ENCODE assay signal across 21 cellular contexts in the genomic region with DNA sequence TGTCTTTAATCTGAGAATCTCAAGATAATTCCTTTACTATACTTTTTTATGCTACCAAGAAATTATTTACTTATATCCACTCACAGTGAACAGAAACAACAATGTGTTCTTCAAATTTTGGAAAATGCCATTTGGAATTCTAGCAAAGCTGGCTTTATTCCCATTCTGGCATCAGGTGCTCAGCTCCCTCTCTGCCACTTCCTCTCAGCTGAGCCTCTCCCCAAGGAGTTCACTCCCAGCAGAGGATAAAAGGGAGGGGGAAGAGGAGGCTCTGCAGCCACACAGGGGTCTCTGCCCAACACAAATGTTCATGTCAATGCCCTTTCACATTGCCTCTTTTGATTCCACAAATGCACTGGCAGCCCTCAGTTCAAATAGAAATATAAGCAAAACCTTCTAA.
DNase-seq lines count a peak whose midpoint lies in the region; TF ChIP-seq lines count a peak whose summit lies in the region.
"Had no signal": no experiment of that assay in that cellular context is flagged by ENCODE, and none has a peak within 500 bp of the region (broad histone marks: within the 10 kb centered on the region; RNA-seq: fewer than 3 reads in every experiment).

No MANE protein-coding gene starts in this region.

- intact Hi-C loops in prostate gland (cut with DNase I) = no loop called here

- DNase-seq in DMS 273 (lab: John Stamatoyannopoulos, UW; ENCODE audit: unreplicated experiment) (peak; percentile 4), DMS 273 treated with DMSO at 0.1 percent for 48 hours (lab: John Stamatoyannopoulos, UW) (no peak), NCI-H2171 (lab: John Stamatoyannopoulos, UW) (peak; percentile 36), cerebellar cortex (ENCODE audit: low spot score) (peak; percentile 64), neural progenitor cell (ENCODE audit: low spot score) (peak; percentile 17), prostate gland (ENCODE audit: low spot score) (no peak), HuH-7 (ENCODE audit: low spot score) (no peak), medulla oblongata (ENCODE audit: extremely low spot score) (no peak)
- DNase-seq: Caco-2; CD8-positive, alpha-beta T cell; DMS153; HFFc6; NCI-H1048; NCI-H1417; NCI-H1694; NCI-H2029 treated with DMSO at 0.1 percent for 48 hours; NCI-H2227 treated with DMSO at 0.1 percent for 48 hours had no signal

- no peak overlapping the region for H3K4me2 ChIP-seq in neural progenitor cell

- no peaks in the 10 kb centered on the region for H3K4me1 Mint-ChIP-seq in neural progenitor cell
- H3K4me1 Mint-ChIP-seq: B cell had no signal

- H3K27me3 ChIP-seq in neural progenitor cell (no peaks in the 10 kb centered on the region), prostate gland (replicated peaks; ENCODE audit: insufficient read depth) (no peaks in the 10 kb centered on the region)

- no peak overlapping the region for H2AFZ ChIP-seq in neural progenitor cell (replicated peaks)

- no peaks in the 10 kb centered on the region for H4K20me1 ChIP-seq in neural progenitor cell (ENCODE audit: low read depth)

- no peaks in the 10 kb centered on the region for H3K79me2 ChIP-seq in neural progenitor cell (ENCODE audit: low read depth)

- TF ChIP-seq POLR2A in prostate gland (IDR thresholded peaks at IDR 0.05) = no peak

- no peaks in the 10 kb centered on the region for H3K27me3 Mint-ChIP-seq in neural progenitor cell (ENCODE audit: insufficient read depth, low read depth)
- H3K27me3 Mint-ChIP-seq: B cell had no signal

- H3K4me3 ChIP-seq in neural progenitor cell (no peak overlapping the region), prostate gland (no peak overlapping the region)
- H3K4me3 ChIP-seq: HAP-1 had no signal

- no peak overlapping the region for H3K27ac Mint-ChIP-seq in neural progenitor cell
- H3K27ac Mint-ChIP-seq: B cell; CD8-positive, alpha-beta T cell; HFFc6 had no signal

- H3K9me3 ChIP-seq in neural progenitor cell (ENCODE audit: low read depth) (no peaks in the 10 kb centered on the region), prostate gland (no peaks in the 10 kb centered on the region)
- H3K9me3 ChIP-seq: HAP-1 had no signal

- no peak overlapping the region for H3K27ac ChIP-seq in neural progenitor cell
- H3K27ac ChIP-seq in prostate gland = no peak overlapping the region
- H3K27ac ChIP-seq: 22Rv1, C4-2B had no signal

- no peaks in the 10 kb centered on the region for H3K4me1 ChIP-seq in neural progenitor cell
- H3K4me1 ChIP-seq in prostate gland (replicated peaks) = no peaks in the 10 kb centered on the region
- H3K4me1 ChIP-seq: Caco-2, HAP-1 had no signal

- H3K36me3 Mint-ChIP-seq in neural progenitor cell = no peaks in the 10 kb centered on the region

- H3K36me3 ChIP-seq in neural progenitor cell = no peaks in the 10 kb centered on the region
- no peaks in the 10 kb centered on the region for H3K36me3 ChIP-seq in prostate gland
- H3K36me3 ChIP-seq: HAP-1 had no signal

- no peaks in the 10 kb centered on the region for H3K9me3 Mint-ChIP-seq in neural progenitor cell
- H3K9me3 Mint-ChIP-seq: HFFc6 had no signal

- no peak overlapping the region for H3K4me3 Mint-ChIP-seq in neural progenitor cell
- H3K4me3 Mint-ChIP-seq: B cell; CD8-positive, alpha-beta T cell; HFFc6 had no signal

- no peak overlapping the region for H3K9ac ChIP-seq in neural progenitor cell

- no peak for TF ChIP-seq CTCF in neural progenitor cell (IDR thresholded peaks at IDR 0.05)
- no peak for TF ChIP-seq CTCF in prostate gland (IDR thresholded peaks at IDR 0.05)

- H3F3A ChIP-seq in neural progenitor cell (ENCODE audit: low read depth) = no peaks in the 10 kb centered on the region

Comparison
In these comparisons a context has a peak if more than half of its experiments do, and no peak if none do; other contexts are left out.
1. DNase-seq: peak in DMS 273 (single experiment), NCI-H2171 (single experiment), cerebellar cortex (single experiment) and neural progenitor cell (single experiment); none in DMS 273 treated with DMSO at 0.1 percent for 48 hours (single experiment), prostate gland (single experiment), HuH-7 (single experiment) and medulla oblongata (single experiment).